3 cellular contexts compared by ENCODE assay signal in genomic region chr19:39090016-39090415, GRCh38. TPM values are rescaled to one million over a fixed set of nuclear protein-coding genes. Genes with fewer than 3 reads are reported as not detected.
"Had no signal": no experiment of that assay in that cellular context is flagged by ENCODE, and none has a peak within 500 bp of the region (broad histone marks: within the 10 kb centered on the region; RNA-seq: fewer than 3 reads in every experiment).

No MANE protein-coding gene starts in this region.

RNA-seq across cellular contexts. Expression of gene ACP7, which starts 5.8 kb away (rescaled TPM):
- polyA plus RNA-seq: fibroblast of lung, heart left ventricle, heart right ventricle had no signal
